In the genomic region with DNA sequence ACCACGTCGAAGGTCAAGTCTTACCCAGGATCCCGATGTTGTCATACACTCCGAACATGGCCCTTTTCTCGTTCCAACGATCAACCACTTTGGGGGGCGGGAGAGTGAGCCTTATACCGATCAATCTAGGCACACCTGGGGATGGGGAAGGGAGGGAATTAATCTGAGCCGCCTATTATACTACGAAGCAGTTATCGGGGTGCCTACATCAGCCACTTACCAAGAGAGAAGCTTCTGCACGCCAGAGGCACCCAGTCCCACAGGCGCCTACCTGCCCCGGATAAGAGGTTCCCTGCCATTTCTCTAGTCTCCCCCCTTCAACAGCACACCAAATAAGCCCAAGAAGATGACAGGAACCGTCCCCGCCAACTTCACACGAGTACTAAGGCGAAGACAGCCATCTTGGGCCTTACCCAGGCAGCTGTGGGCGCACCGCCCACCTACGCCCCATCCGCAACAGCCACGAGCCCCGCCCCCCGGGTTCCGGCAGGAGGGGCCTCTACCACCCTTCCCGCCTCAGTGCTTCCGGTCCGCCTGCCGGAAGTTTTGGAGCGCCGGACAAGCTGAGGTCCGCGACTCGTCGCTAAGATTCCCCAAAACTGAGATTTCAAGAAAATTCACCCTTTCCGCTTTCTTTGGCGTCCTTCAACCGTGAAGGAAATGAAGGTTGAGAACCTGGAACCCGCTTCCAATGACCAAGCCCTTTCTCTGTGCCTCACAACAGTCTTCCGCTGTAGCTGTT, we compare ENCODE assay signal across 8 cellular contexts. TPM values are rescaled to one million over a fixed set of nuclear protein-coding genes. Genes with fewer than 3 reads are reported as not detected.
DNase-seq lines count a peak whose midpoint lies in the region; ATAC-seq and TF ChIP-seq lines count a peak whose summit lies in the region.

A gene (minus strand): TSS at position 425 of the 742 bp plus-strand sequence. CDS start 126 bp downstream, at position 299.

- peak within 1 kb of the TSS; percentile 92 for H3K9ac ChIP-seq in iPS-18a (ENCODE audit: low read length)
- H3K9ac ChIP-seq in skeletal muscle satellite cell (ENCODE audit: low read depth, low read length), result peak within 1 kb of the TSS; percentile 95

- peaks cover 44% of the 10 kb centered on the region for H3K79me2 ChIP-seq in ACC112 (ENCODE audit: control insufficient read depth, insufficient read depth, low read length, unreplicated experiment)

- H3K27ac ChIP-seq in ACC112 (ENCODE audit: low read depth, low read length) (peak within 1 kb of the TSS; percentile 97), VCaP (peak within 1 kb of the TSS; percentile 96), iPS-18a (ENCODE audit: low read length) (peak within 1 kb of the TSS; percentile 95)

- peak; percentile 48 for ATAC-seq in GM18870 (IDR thresholded peaks at IDR 0.05; ENCODE audit: unreplicated experiment)
- ATAC-seq in HG03108 (IDR thresholded peaks at IDR 0.05; ENCODE audit: unreplicated experiment), result peak; percentile 61

- H3K9me3 ChIP-seq in iPS-18a (ENCODE audit: control insufficient read depth, low read depth, low read length) (no peaks in the 10 kb centered on the region), skeletal muscle satellite cell (replicated peaks; ENCODE audit: low read length) (no peaks in the 10 kb centered on the region)

- H3K27me3 ChIP-seq in ACC112 (ENCODE audit: insufficient read depth, low read length), result no peaks in the 10 kb centered on the region
- no peaks in the 10 kb centered on the region for H3K27me3 ChIP-seq in iPS-18a (ENCODE audit: control insufficient read depth, insufficient read depth, low read length)
- no peaks in the 10 kb centered on the region for H3K27me3 ChIP-seq in skeletal muscle satellite cell (ENCODE audit: control insufficient read depth, insufficient read depth, low read length)

- H3K4me1 ChIP-seq in ACC112 (ENCODE audit: control insufficient read depth, insufficient read depth, low read length, unreplicated experiment) (peaks cover 20% of the 10 kb centered on the region), iPS-18a (ENCODE audit: control insufficient read depth, low read depth, low read length) (peaks cover 10% of the 10 kb centered on the region), skeletal muscle satellite cell (ENCODE audit: control insufficient read depth, insufficient read depth, low read length) (peaks cover 21% of the 10 kb centered on the region)

- peak within 1 kb of the TSS; percentile 91 for H3K4me2 ChIP-seq in skeletal muscle satellite cell (ENCODE audit: low read length)

- DNase-seq in NCI-H2196 treated with DMSO at 0.1 percent for 48 hours (lab: John Stamatoyannopoulos, UW; ENCODE audit: unreplicated experiment) (peak; percentile 60), T47D (ENCODE audit: low read depth in 1 of 2, low spot score in 1 of 2) (peak; percentile 32 to 88)

- peak within 1 kb of the TSS; percentile 98 for H2AFZ ChIP-seq in ACC112 (ENCODE audit: low read length, unreplicated experiment)

- H3K4me3 ChIP-seq in ACC112 (ENCODE audit: low read depth, low read length), result peak within 1 kb of the TSS; percentile 95
- peak within 1 kb of the TSS; percentile 93 for H3K4me3 ChIP-seq in iPS-18a (ENCODE audit: low read length)
- peak within 1 kb of the TSS; percentile 96 for H3K4me3 ChIP-seq in skeletal muscle satellite cell (ENCODE audit: low read length)

- H3K36me3 ChIP-seq in ACC112 (ENCODE audit: insufficient read depth, low read length) (peaks cover 21% of the 10 kb centered on the region), iPS-18a (ENCODE audit: control insufficient read depth, low read depth, low read length) (peaks cover 35% of the 10 kb centered on the region), skeletal muscle satellite cell (ENCODE audit: insufficient read depth, low read length) (peaks cover 20% of the 10 kb centered on the region)

- no peak for TF ChIP-seq CTCF in VCaP (conservative IDR thresholded peaks at IDR 0.05)

- in situ Hi-C loops in T47D (cut with HindIII; ENCODE audit: low pct_unique_long_range_greater_than_20kb, low sequenced_read_pairs), result no loop called here

RNA-seq across cellular contexts. Expression of the gene that starts here (rescaled TPM):
- total RNA-seq in skeletal muscle satellite cell (2012; rRNA removed), result 106 and 117 TPM in 2 replicates

Comparison
In these comparisons a context has a peak if more than half of its experiments do, and no peak if none do; other contexts are left out.
1. Peak in every context shown above with its lines: DNase-seq, ATAC-seq, H3K4me3 ChIP-seq and H3K27ac ChIP-seq.